9 cellular contexts compared by ENCODE assay signal in genomic region chr10:13001041-13001886, GRCh38. TPM values are rescaled to one million over a fixed set of nuclear protein-coding genes. Genes with fewer than 3 reads are reported as not detected.
A peak's percentile ranks its signal among the peaks of the same experiment; 100 is the strongest.
DNase-seq lines count a peak whose midpoint lies in the region; ATAC-seq, FAIRE-seq and TF ChIP-seq lines count a peak whose summit lies in the region.
"Had no signal": no experiment of that assay in that cellular context is flagged by ENCODE, and none has a peak within 500 bp of the region (broad histone marks: within the 10 kb centered on the region; RNA-seq: fewer than 3 reads in every experiment).

TSS of gene CCDC3 (minus strand) at chr10:13001713. CDS start at chr10:13001570, 143 bp downstream.

- DNase-seq in GM12891 (ENCODE audit: insufficient read length, low spot score) (peak; percentile 29), NCI-H774 (lab: John Stamatoyannopoulos, UW) (peak; percentile 42), endodermal cell (peak; percentile 87), aorta (peak; percentile 72 to 88)
- no peak for DNase-seq in naive thymus-derived CD8-positive, alpha-beta T cell
- no peak for DNase-seq in activated CD4-positive, CD25-positive, alpha-beta regulatory T cell (lab: John Stamatoyannopoulos, UW)

- no peak within 1 kb of the TSS for H3K9ac ChIP-seq in endodermal cell (ENCODE audit: extremely low read depth, low read length, poor library complexity, severe bottlenecking)

- no peak within 1 kb of the TSS for H3K27ac Mint-ChIP-seq in endodermal cell
- H3K27ac Mint-ChIP-seq in naive thymus-derived CD8-positive, alpha-beta T cell = no peak within 1 kb of the TSS

- H3K36me3 ChIP-seq in endodermal cell (ENCODE audit: control insufficient read depth, insufficient read depth, low read length) (no peaks in the 10 kb centered on the region), aorta (ENCODE audit: control insufficient read depth in 1 of 2, insufficient read depth in 2 of 2, low read length in 1 of 2) (no peaks in the 10 kb centered on the region)

- peak within 1 kb of the TSS; percentile 64 for H3K4me3 Mint-ChIP-seq in endodermal cell
- peak within 1 kb of the TSS in 8 of 10 donors; percentile 6 to 79 (median 56) for H3K4me3 Mint-ChIP-seq in naive thymus-derived CD8-positive, alpha-beta T cell

- 4 to 18% methylated on average over 17 to 93 of the region's 93 CpGs for WGBS in endodermal cell (ENCODE audit: insufficient coverage in 1 of 2, insufficient read length in 1 of 2), 2 experiments
- 2 to 3% methylated on average over 65 to 93 of the region's 93 CpGs for WGBS in aorta, 2 donors

- TF ChIP-seq POLR2A in GM12891 (IDR thresholded peaks at IDR 0.05; ENCODE audit: low read depth, low read length) = no peak

- H3K4me3 ChIP-seq in endodermal cell (ENCODE audit: low read length) (peak within 1 kb of the TSS; percentile 73), aorta (ENCODE audit: low read length in 2 of 2) (peak within 1 kb of the TSS; percentile 80 to 88)

- H3K4me1 ChIP-seq in endodermal cell (ENCODE audit: control insufficient read depth, insufficient read depth, low read length) (no peaks in the 10 kb centered on the region), aorta (ENCODE audit: control insufficient read depth in 1 of 2, insufficient read depth in 2 of 2, low read length in 2 of 2) (peaks cover 0 to 7% of the 10 kb centered on the region in 2 donors)

- peaks cover 7% of the 10 kb centered on the region for H3K4me1 Mint-ChIP-seq in endodermal cell
- peaks cover 3 to 12% (median 8%) of the 10 kb centered on the region in 4 donors for H3K4me1 Mint-ChIP-seq in naive thymus-derived CD8-positive, alpha-beta T cell

- H3K27me3 ChIP-seq in endodermal cell (ENCODE audit: control insufficient read depth, insufficient read depth, low read length, poor library complexity, severe bottlenecking) (peaks cover 45% of the 10 kb centered on the region), aorta (ENCODE audit: control insufficient read depth in 1 of 2, insufficient read depth in 2 of 2, low read length in 1 of 2) (no peaks in the 10 kb centered on the region)

- POLR2A ChIA-PET in naive thymus-derived CD8-positive, alpha-beta T cell (lab: Charles Lee) = no interaction called here

- intact Hi-C loops in aorta (cut with DNase I) = loop anchor here (5.0 kb wide), 2 partner anchors 36 to 94 kb away; no protein-coding TSS in a partner anchor

- H3K27ac ChIP-seq in endodermal cell (ENCODE audit: low read depth, low read length) (no peak within 1 kb of the TSS), aorta (ENCODE audit: low read depth in 1 of 2, low read length in 2 of 2) (no peak within 1 kb of the TSS)
- H3K27ac ChIP-seq: epithelial cell of prostate had no signal

- H3K27me3 Mint-ChIP-seq in endodermal cell (ENCODE audit: insufficient read depth) = peaks cover 44% of the 10 kb centered on the region
- peaks cover 41 to 92% (median 52%) of the 10 kb centered on the region in 5 donors for H3K27me3 Mint-ChIP-seq in naive thymus-derived CD8-positive, alpha-beta T cell

- H3K9me3 ChIP-seq in endodermal cell (ENCODE audit: control insufficient read depth, low read length) (no peaks in the 10 kb centered on the region), aorta (ENCODE audit: control insufficient read depth, low read length) (no peaks in the 10 kb centered on the region)

- H3K9me3 Mint-ChIP-seq in endodermal cell = no peaks in the 10 kb centered on the region
- peaks cover 0 to 5% (median 0%) of the 10 kb centered on the region in 9 donors for H3K9me3 Mint-ChIP-seq in naive thymus-derived CD8-positive, alpha-beta T cell

- no peak for ATAC-seq in naive thymus-derived CD8-positive, alpha-beta T cell
- peak; percentile 86 for ATAC-seq in aorta (ENCODE audit: low FRiP score)
- ATAC-seq in HG03342 (IDR thresholded peaks at IDR 0.05; ENCODE audit: unreplicated experiment) = no peak
- ATAC-seq in GM18502 (IDR thresholded peaks at IDR 0.05; ENCODE audit: poor library complexity, unreplicated experiment) = no peak

- no peak for FAIRE-seq in GM12891 (lab: Jason Lieb, UNC)

- TF ChIP-seq CTCF in endodermal cell (conservative IDR thresholded peaks at IDR 0.05) = peak; percentile 54

- peaks cover 4% of the 10 kb centered on the region for H3K36me3 Mint-ChIP-seq in endodermal cell (ENCODE audit: low read depth)
- H3K36me3 Mint-ChIP-seq in naive thymus-derived CD8-positive, alpha-beta T cell = no peaks in the 10 kb centered on the region

TF ChIP-seq in GM12891, 5 proteins besides CTCF, POLR2A, EP300 and RAD21:
- TF ChIP-seq SPI1 (IDR thresholded peaks at IDR 0.05; ENCODE audit: low read depth, low read length) = no peak
- TF ChIP-seq POLR2AphosphoS5 (IDR thresholded peaks at IDR 0.05; ENCODE audit: low read depth, low read length) = no peak
- TF ChIP-seq TAF1 (IDR thresholded peaks at IDR 0.05; ENCODE audit: low read depth, low read length) = no peak
- TF ChIP-seq POU2F2 (IDR thresholded peaks at IDR 0.05; ENCODE audit: low read depth, low read length) = no peak
- TF ChIP-seq PAX5 (IDR thresholded peaks at IDR 0.05; ENCODE audit: insufficient read depth, low read length, severe bottlenecking) = no peak
TF ChIP-seq in GM12891: peak in this region for 0.

RNA-seq across cellular contexts. Expression of gene CCDC3, which starts in this region (rescaled TPM):
- 0.03 TPM for polyA plus RNA-seq in GM12891 (2012; ENCODE audit: low read depth, missing spikeins)
- total RNA-seq in endodermal cell (10 to 100 TPM in 1 of 2 donors, 1 to 10 TPM in 1; 4.6 to 12.3 TPM), aorta (100 to 1,000 TPM; 119 to 166 TPM)
- 4.0 TPM for polyA plus RNA-seq in endodermal cell (2013, experiment 1 of 2)
- 4.0 TPM for polyA plus RNA-seq in endodermal cell (2013, experiment 2 of 2)
- under 1 TPM in 1 of 2 experiments, not detected in 1; 0.10 TPM for total RNA-seq in naive thymus-derived CD8-positive, alpha-beta T cell
- not detected for polyA plus RNA-seq in naive thymus-derived CD8-positive, alpha-beta T cell
- polyA plus RNA-seq in aorta = 10 to 100 TPM; 46.5 to 50.0 TPM

Comparison
In these comparisons a context has a peak if more than half of its experiments do, and no peak if none do; other contexts are left out.
1. RNA of gene CCDC3 (total RNA-seq): 119 to 166 TPM in aorta; 4.6 to 12.3 TPM in endodermal cell and 0.10 TPM in naive thymus-derived CD8-positive, alpha-beta T cell; every median in the first group is over 4 times any median in the second.
2. RNA of gene CCDC3 (polyA plus RNA-seq): 46.5 to 50.0 TPM in aorta; not detected in naive thymus-derived CD8-positive, alpha-beta T cell; every median in the first group is over 10 times any median in the second.
3. DNase-seq: peak in GM12891 (single experiment), NCI-H774 (single experiment), endodermal cell (single experiment) and aorta (2 of 2); none in naive thymus-derived CD8-positive, alpha-beta T cell (0 of 10) and activated CD4-positive, CD25-positive, alpha-beta regulatory T cell (0 of 4).